8 cellular contexts compared by ENCODE assay signal in genomic region chr12:98754095-98754494, GRCh38.
A peak's percentile ranks its signal among the peaks of the same experiment; 100 is the strongest.
DNase-seq lines count a peak whose midpoint lies in the region; ATAC-seq, FAIRE-seq and TF ChIP-seq lines count a peak whose summit lies in the region.

No MANE protein-coding gene starts in this region.

- FAIRE-seq in urothelium cell line (lab: Jason Lieb, UNC), result no peak

- no peak for TF ChIP-seq CTCF in LNCaP clone FGC (IDR thresholded peaks at IDR 0.05; ENCODE audit: control insufficient read depth, extremely low read depth, insufficient read depth)
- no peak for TF ChIP-seq CTCF in choroid plexus epithelial cell (conservative IDR thresholded peaks at IDR 0.05; ENCODE audit: low read depth, low read length)

- peak; percentile 42 for DNase-seq in activated CD4-positive, alpha-beta T cell treated with anti-CD3 and anti-CD28 coated beads for 48 hours
- DNase-seq in activated CD4-positive, alpha-beta T cell treated with anti-CD3 and anti-CD28 coated beads for 1 hour, result no peak
- DNase-seq in LNCaP clone FGC (ENCODE audit: low read depth), result peak; percentile 27
- DNase-seq in choroid plexus epithelial cell (ENCODE audit: low read depth), result peak; percentile 67
- DNase-seq in urothelium cell line (ENCODE audit: low spot score), result peak; percentile 39
- DNase-seq in erythroblast (lab: John Stamatoyannopoulos, UW), result no peak
- DNase-seq in NCI-H526 (lab: John Stamatoyannopoulos, UW), result no peak

- TF ChIP-seq POLR2A in erythroblast (IDR thresholded peaks at IDR 0.05; ENCODE audit: low read length), result no peak

- peak; percentile 100 for ATAC-seq in GM21825 (IDR thresholded peaks at IDR 0.05; ENCODE audit: unreplicated experiment)

- H3K4me3 ChIP-seq in LNCaP clone FGC (ENCODE audit: low read depth, low read length) (no peak overlapping the region), choroid plexus epithelial cell (ENCODE audit: low read depth, low read length) (no peak overlapping the region)

Comparison
In these comparisons a context has a peak if more than half of its experiments do, and no peak if none do; other contexts are left out.
1. DNase-seq: peak in activated CD4-positive, alpha-beta T cell treated with anti-CD3 and anti-CD28 coated beads for 48 hours (single experiment), LNCaP clone FGC (single experiment), choroid plexus epithelial cell (single experiment) and urothelium cell line (single experiment); none in activated CD4-positive, alpha-beta T cell treated with anti-CD3 and anti-CD28 coated beads for 1 hour (single experiment), erythroblast (0 of 2) and NCI-H526 (0 of 2).